Comparison of ENCODE assay signal across 9 cellular contexts in the genomic region with DNA sequence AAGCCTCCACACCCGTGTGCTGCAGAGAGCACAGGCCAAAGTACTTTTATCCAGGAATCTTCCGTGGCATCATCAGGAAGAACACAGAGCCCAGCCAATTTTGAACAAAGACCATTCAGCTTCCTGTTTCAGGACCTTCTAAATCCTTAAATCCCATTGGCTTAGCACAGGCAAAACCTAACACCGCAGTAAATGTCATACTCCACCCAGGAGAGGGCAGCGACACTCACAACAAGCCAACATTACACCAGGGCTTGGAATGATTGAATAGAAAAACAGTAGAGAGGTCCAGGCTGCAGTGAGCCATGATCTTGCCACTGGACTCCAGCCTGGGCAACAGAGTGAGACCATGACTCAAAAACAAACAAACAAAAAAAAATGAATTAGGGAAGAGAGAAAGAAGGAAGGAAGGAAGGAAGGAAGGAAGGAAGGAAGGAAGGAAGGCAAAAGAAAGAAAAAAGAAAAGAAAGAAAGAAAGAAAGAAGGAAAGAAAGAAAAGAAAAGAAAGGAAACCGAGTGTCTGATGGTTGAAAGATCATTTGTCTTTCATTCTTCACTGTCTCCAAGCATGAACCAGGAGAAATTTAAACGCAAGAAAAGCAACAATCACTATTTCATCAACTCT.
DNase-seq lines count a peak whose midpoint lies in the region; ATAC-seq, FAIRE-seq and TF ChIP-seq lines count a peak whose summit lies in the region.
"Had no signal": no experiment of that assay in that cellular context is flagged by ENCODE, and none has a peak within 500 bp of the region (broad histone marks: within the 10 kb centered on the region; RNA-seq: fewer than 3 reads in every experiment).

No MANE protein-coding gene starts in this region.

- no peaks in the 10 kb centered on the region for H3K36me3 ChIP-seq in gastroesophageal sphincter

- no peak overlapping the region for H3K4me3 ChIP-seq in epithelial cell of esophagus (ENCODE audit: low read length)
- H3K4me3 ChIP-seq in gastroesophageal sphincter, result no peak overlapping the region

- H3K4me1 ChIP-seq in gastroesophageal sphincter, result peaks cover 0 to 8% (median 0%) of the 10 kb centered on the region in 3 donors

- DNase-seq in A172 (ENCODE audit: low spot score), result peak; percentile 43
- peak; percentile 40 for DNase-seq in NCI-H1092 treated with DMSO at 0.1 percent for 48 hours (lab: John Stamatoyannopoulos, UW)
- DNase-seq in epithelial cell of esophagus (ENCODE audit: low read depth), result peak; percentile 2
- DNase-seq in NCI-H2029 treated with DMSO at 0.1 percent for 48 hours (lab: John Stamatoyannopoulos, UW), result no peak
- no peak for DNase-seq in GM12892 (ENCODE audit: insufficient read length)

- ATAC-seq in GM19397 (IDR thresholded peaks at IDR 0.05; ENCODE audit: unreplicated experiment), result peak; percentile 60
- ATAC-seq in GM21825 (IDR thresholded peaks at IDR 0.05; ENCODE audit: unreplicated experiment), result no peak
- ATAC-seq in gastroesophageal sphincter, result no peak
- ATAC-seq: esophagus mucosa had no signal

- WGBS in gastroesophageal sphincter (ENCODE audit: low coverage in 1 of 2), 2 donors, result 48 to 80% methylated on average over 4 of the region's 6 CpGs

- TF ChIP-seq POLR2A in GM12892 (IDR thresholded peaks at IDR 0.05; ENCODE audit: low read depth, low read length) (no peak), gastroesophageal sphincter (IDR thresholded peaks at IDR 0.05) (no peak)

- H3K27me3 ChIP-seq in gastroesophageal sphincter, result peaks cover 19% of the 10 kb centered on the region

- no peaks in the 10 kb centered on the region for H3K9me3 ChIP-seq in gastroesophageal sphincter

- FAIRE-seq in GM12892 (lab: Jason Lieb, UNC), result no peak

- no peak for TF ChIP-seq EP300 in gastroesophageal sphincter (IDR thresholded peaks at IDR 0.05)

- no peak for TF ChIP-seq CTCF in epithelial cell of esophagus (IDR thresholded peaks at IDR 0.05; ENCODE audit: insufficient read depth, low read depth, low read length, missing control alignments)
- no peak for TF ChIP-seq CTCF in gastroesophageal sphincter (IDR thresholded peaks at IDR 0.05)

- H3K27ac ChIP-seq in gastroesophageal sphincter, result no peak overlapping the region

Comparison
In these comparisons a context has a peak if more than half of its experiments do, and no peak if none do; other contexts are left out.
1. DNase-seq: peak in A172 (single experiment), NCI-H1092 treated with DMSO at 0.1 percent for 48 hours (single experiment) and epithelial cell of esophagus (single experiment); none in NCI-H2029 treated with DMSO at 0.1 percent for 48 hours (single experiment) and GM12892 (single experiment).